In genomic region chr7:122652851-122653250, GRCh38 we compare ENCODE assay signal across 28 cellular contexts. TPM values are rescaled to one million over a fixed set of nuclear protein-coding genes. Genes with fewer than 3 reads are reported as not detected.
DNase-seq lines count a peak whose midpoint lies in the region; ATAC-seq and TF ChIP-seq lines count a peak whose summit lies in the region.
"Had no signal": no experiment of that assay in that cellular context is flagged by ENCODE, and none has a peak within 500 bp of the region (broad histone marks: within the 10 kb centered on the region; RNA-seq: fewer than 3 reads in every experiment).

No MANE protein-coding gene starts in this region.

- H3K27ac Mint-ChIP-seq in Calu3 (ENCODE audit: unreplicated experiment): peak overlapping the region; percentile 89
- H3K27ac Mint-ChIP-seq: activated CD8-positive, alpha-beta T cell treated with anti-CD3 and anti-CD28 coated beads for 36 hours; activated naive CD4-positive, alpha-beta T cell treated with anti-CD3 and anti-CD28 coated beads, Interleukin-2, amount 50 U/mL, for 72 hours; activated T-helper 2 cell treated with anti-CD3 and anti-CD28 coated beads, Interferon-gamma antibody, Interleukin-2, Interleukin-4, amounts not matched to agents 10 μg/mL and 5 μg/mL and 100 μg/mL, durations not matched to agents 14 hours and 24 hours and 36 hours; dendritic cell treated with granulocyte-macrophage colony-stimulating factor and Interleukin-4, amounts not matched to agents 40 ng/mL and 50 ng/mL, for 4 days; HFFc6; natural killer cell had no signal

- peak; percentile 36 for DNase-seq in Calu3
- DNase-seq in HT-29 (ENCODE audit: low spot score): peak; percentile 65
- peak; percentile 90 for DNase-seq in dermis blood vessel endothelial cell
- peak; percentile 79 to 92 for DNase-seq in lung microvascular endothelial cell (ENCODE audit: low read depth in 2 of 2)
- no peak for DNase-seq in central memory CD4-positive, alpha-beta T cell
- no peak for DNase-seq in NCI-H2107 treated with DMSO at 0.1 percent for 48 hours (lab: John Stamatoyannopoulos, UW; ENCODE audit: unreplicated experiment)
- DNase-seq in BE2C: no peak
- DNase-seq: ACHN; activated CD4-positive, alpha-beta T cell treated with anti-CD3 and anti-CD28 coated beads for 1 hour; activated CD8-positive, alpha-beta T cell treated with anti-CD3 and anti-CD28 coated beads for 36 hours; Caco-2; HFFc6; natural killer cell; NCI-H1694; NCI-H69; small intestine; stimulated activated CD4-positive, alpha-beta T cell treated with anti-CD3 and anti-CD28 coated beads, Interleukin-2, amount 100 ng/mL, for 24 hours had no signal

- no peaks in the 10 kb centered on the region for H3K9me3 Mint-ChIP-seq in Calu3 (ENCODE audit: low read depth, unreplicated experiment)
- H3K9me3 Mint-ChIP-seq: activated T-helper 2 cell treated with anti-CD3 and anti-CD28 coated beads, Interferon-gamma antibody, Interleukin-2, Interleukin-4, amounts not matched to agents 10 μg/mL and 5 μg/mL and 100 μg/mL, durations not matched to agents 14 hours and 24 hours and 36 hours; dendritic cell treated with granulocyte-macrophage colony-stimulating factor and Interleukin-4, amounts not matched to agents 40 ng/mL and 50 ng/mL, for 4 days had no signal

- H3K4me3 Mint-ChIP-seq in Calu3 (ENCODE audit: low read depth, unreplicated experiment): peak overlapping the region; percentile 38
- H3K4me3 Mint-ChIP-seq: activated CD8-positive, alpha-beta T cell treated with anti-CD3 and anti-CD28 coated beads for 36 hours; dendritic cell treated with granulocyte-macrophage colony-stimulating factor and Interleukin-4, amounts not matched to agents 40 ng/mL and 50 ng/mL, for 4 days; HFFc6; natural killer cell had no signal

- no peaks in the 10 kb centered on the region for H3K36me3 ChIP-seq in BE2C
- H3K36me3 ChIP-seq: tibial nerve had no signal

- intact Hi-C loops in Calu3 (cut with micrococcal nuclease; ENCODE audit: unreplicated experiment): no loop called here

- TF ChIP-seq CTCF in Calu3 (IDR thresholded peaks at IDR 0.05; ENCODE audit: unreplicated experiment): no peak
- no peak for TF ChIP-seq CTCF in BE2C (IDR thresholded peaks at IDR 0.05; ENCODE audit: low read depth, low read length)

- no TSS peak for BruUV-seq in Calu3 (replicated peaks; lab: Mats Ljungman, UMichigan)

- CTCF ChIA-PET in Calu3 (lab: Charles Lee): no interaction called here

- no peaks in the 10 kb centered on the region for H3K9me3 ChIP-seq in BE2C
- H3K9me3 ChIP-seq: Caco-2, tibial nerve had no signal

- no peaks in the 10 kb centered on the region for H3K27me3 Mint-ChIP-seq in Calu3 (ENCODE audit: unreplicated experiment)
- H3K27me3 Mint-ChIP-seq: activated CD8-positive, alpha-beta T cell treated with anti-CD3 and anti-CD28 coated beads for 36 hours; dendritic cell treated with granulocyte-macrophage colony-stimulating factor and Interleukin-4, amounts not matched to agents 40 ng/mL and 50 ng/mL, for 4 days had no signal

- H3K4me1 ChIP-seq in BE2C: no peaks in the 10 kb centered on the region
- H3K4me1 ChIP-seq: tibial nerve had no signal

- H3K27me3 ChIP-seq in BE2C: no peaks in the 10 kb centered on the region
- H3K27me3 ChIP-seq: tibial nerve had no signal

- peaks cover 39% of the 10 kb centered on the region for H3K4me1 Mint-ChIP-seq in Calu3 (ENCODE audit: low read depth, unreplicated experiment)
- H3K4me1 Mint-ChIP-seq: natural killer cell had no signal

- peaks cover 5% of the 10 kb centered on the region for H3K36me3 Mint-ChIP-seq in Calu3 (ENCODE audit: insufficient read depth, unreplicated experiment)
- H3K36me3 Mint-ChIP-seq: activated naive CD4-positive, alpha-beta T cell treated with anti-CD3 and anti-CD28 coated beads, Interleukin-2, amount 50 U/mL, for 72 hours; natural killer cell had no signal

- H3K4me3 ChIP-seq in BE2C (ENCODE audit: low read depth, low read length): no peak overlapping the region
- H3K4me3 ChIP-seq: SK-N-MC, tibial nerve had no signal

- no peak for ATAC-seq in GM19397 (IDR thresholded peaks at IDR 0.05; ENCODE audit: unreplicated experiment)
- ATAC-seq: activated CD8-positive, alpha-beta T cell treated with anti-CD3 and anti-CD28 coated beads for 36 hours; activated naive CD4-positive, alpha-beta T cell treated with anti-CD3 and anti-CD28 coated beads, Interleukin-2, amount 50 U/mL, for 72 hours; natural killer cell had no signal

RNA-seq across cellular contexts. Expression of gene RNF133, which starts 46.1 kb away (rescaled TPM):
- total RNA-seq in Calu3 (2022) (0.69 and 0.97 TPM in 2 replicates), dermis blood vessel endothelial cell (0.60 and 2.0 TPM in 2 replicates), lung microvascular endothelial cell (0.22 and 0.60 TPM in 2 replicates)
- total RNA-seq in HT-29 (2014; rRNA removed; shearing (Covaris generic)): not detected in 2 replicates
- polyA plus RNA-seq in BE2C (2012; ENCODE audit: insufficient read depth, insufficient read length, low read depth): not detected
- total RNA-seq: activated CD8-positive, alpha-beta T cell treated with anti-CD3 and anti-CD28 coated beads for 36 hours; activated naive CD4-positive, alpha-beta T cell treated with anti-CD3 and anti-CD28 coated beads, Interleukin-2, amount 50 U/mL, for 72 hours; activated T-helper 2 cell treated with anti-CD3 and anti-CD28 coated beads, Interferon-gamma antibody, Interleukin-2, Interleukin-4, amounts not matched to agents 10 μg/mL and 5 μg/mL and 100 μg/mL, durations not matched to agents 14 hours and 24 hours and 36 hours; Caco-2; HFFc6; LHCN-M2; natural killer cell; RPMI7951; T-helper 1 cell treated with Interleukin-12 subunit alpha and Interleukin-12 subunit beta and Interleukin-4 antibody, amounts not matched to agents 30 ng/mL and 1 ng/mL, for 36 hours had no signal
- polyA plus RNA-seq: BJ, keratinocyte had no signal

RNA-seq across cellular contexts. Expression of gene RNF148, which starts 49.9 kb away (rescaled TPM):
- total RNA-seq in Calu3 (2022): 0.76 and 0.99 TPM in 2 replicates
- total RNA-seq in HT-29 (2014; rRNA removed; shearing (Covaris generic)): 0.10 TPM in 1 of 2 replicates, not detected in the other
- total RNA-seq in dermis blood vessel endothelial cell: 1.3 and 2.6 TPM in 2 replicates
- total RNA-seq in lung microvascular endothelial cell: 0.44 and 0.60 TPM in 2 replicates
- polyA plus RNA-seq in BE2C (2012; ENCODE audit: insufficient read depth, insufficient read length, low read depth): not detected
- total RNA-seq: activated CD8-positive, alpha-beta T cell treated with anti-CD3 and anti-CD28 coated beads for 36 hours; activated naive CD4-positive, alpha-beta T cell treated with anti-CD3 and anti-CD28 coated beads, Interleukin-2, amount 50 U/mL, for 72 hours; activated T-helper 2 cell treated with anti-CD3 and anti-CD28 coated beads, Interferon-gamma antibody, Interleukin-2, Interleukin-4, amounts not matched to agents 10 μg/mL and 5 μg/mL and 100 μg/mL, durations not matched to agents 14 hours and 24 hours and 36 hours; Caco-2; HFFc6; LHCN-M2; natural killer cell; RPMI7951; T-helper 1 cell treated with Interleukin-12 subunit alpha and Interleukin-12 subunit beta and Interleukin-4 antibody, amounts not matched to agents 30 ng/mL and 1 ng/mL, for 36 hours had no signal
- polyA plus RNA-seq: BJ, keratinocyte had no signal

Comparison
In these comparisons a context has a peak if more than half of its experiments do, and no peak if none do; other contexts are left out.
1. DNase-seq: peak in Calu3 (single experiment), HT-29 (single experiment), dermis blood vessel endothelial cell (single experiment) and lung microvascular endothelial cell (2 of 2); none in central memory CD4-positive, alpha-beta T cell (single experiment), NCI-H2107 treated with DMSO at 0.1 percent for 48 hours (single experiment) and BE2C (single experiment).